In the genomic region with DNA sequence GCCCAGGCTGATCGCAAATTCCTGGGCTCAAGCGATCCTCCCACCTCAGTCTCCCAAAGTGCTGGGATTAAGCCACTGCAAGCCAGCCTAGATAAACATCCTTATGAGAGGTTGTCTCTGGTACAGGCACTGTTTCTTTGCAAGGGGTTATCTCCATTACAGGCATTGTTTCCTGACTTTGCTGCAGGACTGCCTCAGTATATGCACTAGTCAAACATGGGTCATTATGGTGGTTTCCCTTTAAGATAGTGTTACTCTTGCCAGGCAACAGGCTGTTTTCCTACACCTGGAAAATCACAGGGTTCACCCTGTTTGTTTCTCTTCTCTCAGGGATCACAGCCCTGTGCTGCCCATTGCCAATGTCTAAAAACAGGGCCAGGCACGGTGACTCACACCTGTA, we compare ENCODE assay signal across 23 cellular contexts.
"Had no signal": no experiment of that assay in that cellular context is flagged by ENCODE, and none has a peak within 500 bp of the region (broad histone marks: within the 10 kb centered on the region; RNA-seq: fewer than 3 reads in every experiment).

No MANE protein-coding gene starts in this region.

- H3K4me3 Mint-ChIP-seq: activated B cell treated with CpG ODN at 0.5 μM for 24 hours; activated CD4-positive, alpha-beta memory T cell treated with anti-CD3 and anti-CD28 coated beads for 36 hours; activated T-helper 1 cell treated with anti-CD3 and anti-CD28 coated beads, Interleukin-12 subunit alpha, Interleukin-12 subunit beta, Interleukin-2, Interleukin-4 antibody, amounts not matched to agents 30 ng/mL and 10 ng/mL and 1 ng/mL, durations not matched to agents 14 hours and 24 hours and 36 hours; dendritic cell treated with granulocyte-macrophage colony-stimulating factor and Interleukin-4, amounts not matched to agents 40 ng/mL and 50 ng/mL, for 4 days; T-cell had no signal

- DNase-seq: activated B cell treated with CpG ODN at 0.5 μM for 24 hours; activated CD4-positive, alpha-beta memory T cell treated with anti-CD3 and anti-CD28 coated beads for 36 hours; activated CD4-positive, alpha-beta T cell treated with anti-CD3 and anti-CD28 coated beads for 4 hours; activated gamma-delta T cell treated with Interleukin-2 at 50 U/mL for 16 hours; activated T-cell treated with anti-CD3 and anti-CD28 coated beads for 4 hours; adrenal gland; effector memory CD4-positive, alpha-beta T cell; foreskin melanocyte; glutamatergic neuron; hypothalamus; islet precursor cell; left lung; midbrain; occipital lobe; right cardiac atrium; stimulated activated CD4-positive, alpha-beta T cell treated with anti-CD3 and anti-CD28 coated beads, Interleukin-4, amount 100 ng/mL, for 1 hour; T-cell; T-helper 9 cell had no signal

- H3K36me3 Mint-ChIP-seq: T-cell had no signal

- H3K36me3 ChIP-seq: adrenal gland, left lung, prostate gland had no signal

- H3K27ac ChIP-seq: adrenal gland, left lung, prostate gland had no signal

- H3K4me2 ChIP-seq: smooth muscle cell had no signal

- H3K4me1 ChIP-seq: adrenal gland, left lung, prostate gland had no signal

- H3K4me3 ChIP-seq: adrenal gland, left lung, prostate gland, smooth muscle cell had no signal

- ATAC-seq: activated naive CD4-positive, alpha-beta T cell treated with anti-CD3 and anti-CD28 coated beads, Interleukin-2, amount 50 U/mL, for 72 hours; left lung; T-cell had no signal

- H3K27me3 ChIP-seq: adrenal gland, left lung had no signal

- H3K9me3 ChIP-seq: left lung, prostate gland had no signal

- H3K4me1 Mint-ChIP-seq: activated B cell treated with CpG ODN at 0.5 μM for 24 hours, T-cell had no signal

- H3K27ac Mint-ChIP-seq: activated B cell treated with CpG ODN at 0.5 μM for 24 hours; activated CD4-positive, alpha-beta memory T cell treated with anti-CD3 and anti-CD28 coated beads for 36 hours; activated naive CD4-positive, alpha-beta T cell treated with anti-CD3 and anti-CD28 coated beads, Interleukin-2, amount 50 U/mL, for 72 hours; activated T-helper 1 cell treated with anti-CD3 and anti-CD28 coated beads, Interleukin-12 subunit alpha, Interleukin-12 subunit beta, Interleukin-2, Interleukin-4 antibody, amounts not matched to agents 30 ng/mL and 10 ng/mL and 1 ng/mL, durations not matched to agents 14 hours and 24 hours and 36 hours; dendritic cell treated with granulocyte-macrophage colony-stimulating factor and Interleukin-4, amounts not matched to agents 40 ng/mL and 50 ng/mL, for 4 days; T-cell had no signal
